Comparison of ENCODE assay signal across 14 cellular contexts in the genomic region with DNA sequence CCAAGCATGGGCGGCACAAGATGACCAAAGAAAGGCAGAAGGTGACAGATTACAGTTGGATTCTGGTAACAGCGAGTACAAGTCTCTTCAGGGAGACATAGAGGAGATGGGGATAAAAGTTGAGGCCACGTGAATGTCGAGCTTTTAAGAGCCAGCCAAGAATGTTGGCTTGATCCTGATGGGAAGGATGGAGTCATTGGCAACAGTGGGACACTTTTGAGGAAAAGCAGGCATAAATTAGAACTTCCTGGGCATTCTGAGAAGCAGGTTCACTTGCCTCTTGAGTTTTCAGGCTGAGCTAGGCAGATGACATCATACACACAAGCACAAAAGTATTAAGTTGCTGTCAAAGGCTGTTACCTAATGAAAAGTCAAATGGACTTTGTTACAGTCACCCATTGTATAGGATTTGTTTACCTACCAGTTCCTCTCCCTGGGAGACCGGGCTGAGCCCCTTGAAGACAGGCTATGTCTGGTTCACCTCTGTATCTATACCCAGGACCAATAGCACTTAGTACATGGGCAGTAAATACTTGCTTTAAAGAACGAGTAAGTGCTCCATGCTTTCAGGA. TPM values are rescaled to one million over a fixed set of nuclear protein-coding genes. Genes with fewer than 3 reads are reported as not detected.
DNase-seq lines count a peak whose midpoint lies in the region; ATAC-seq and TF ChIP-seq lines count a peak whose summit lies in the region.
"Had no signal": no experiment of that assay in that cellular context is flagged by ENCODE, and none has a peak within 500 bp of the region (broad histone marks: within the 10 kb centered on the region; RNA-seq: fewer than 3 reads in every experiment).

No MANE protein-coding gene starts in this region.

- H4K20me1 ChIP-seq in osteoblast (ENCODE audit: insufficient read depth, low read length), result peaks cover 74% of the 10 kb centered on the region

- no peaks in the 10 kb centered on the region for H3K9me3 ChIP-seq in iPS-18a (ENCODE audit: control insufficient read depth, low read depth, low read length)
- H3K9me3 ChIP-seq in thoracic aorta, result no peaks in the 10 kb centered on the region
- no peaks in the 10 kb centered on the region for H3K9me3 ChIP-seq in tibial artery
- H3K9me3 ChIP-seq in osteoblast (ENCODE audit: low read depth, low read length), result no peaks in the 10 kb centered on the region

- H3K79me2 ChIP-seq in osteoblast (ENCODE audit: insufficient read depth, low read length), result peaks cover 85% of the 10 kb centered on the region

- TF ChIP-seq CTCF in thoracic aorta (IDR thresholded peaks at IDR 0.05), result no peak
- no peak for TF ChIP-seq CTCF in tibial artery (IDR thresholded peaks at IDR 0.05)
- no peak for TF ChIP-seq CTCF in osteoblast (IDR thresholded peaks at IDR 0.05; ENCODE audit: extremely low read depth, low read depth, low read length)

- H2AFZ ChIP-seq in osteoblast (ENCODE audit: low read length), result no peak overlapping the region

- ATAC-seq in activated naive CD8-positive, alpha-beta T cell treated with anti-CD3 and anti-CD28 coated beads, Interleukin-2, amount 10 ng/mL, durations not matched to agents 7 days and 5 days (ENCODE audit: low read depth), result no peak
- ATAC-seq in thoracic aorta (ENCODE audit: insufficient number of reproducible peaks, low FRiP score, low read depth), result no peak
- ATAC-seq: PC-3 had no signal

- H3K4me1 ChIP-seq in iPS-18a (ENCODE audit: control insufficient read depth, low read depth, low read length), result peaks cover 43% of the 10 kb centered on the region
- H3K4me1 ChIP-seq in thoracic aorta (ENCODE audit: control insufficient read depth in 1 of 2, low read depth in 2 of 2), result peaks cover 28 to 86% of the 10 kb centered on the region in 2 donors
- H3K4me1 ChIP-seq in tibial artery, result peaks cover 0 to 40% (median 23%) of the 10 kb centered on the region in 4 donors
- H3K4me1 ChIP-seq in osteoblast (ENCODE audit: insufficient read depth, low read length), result peaks cover 5% of the 10 kb centered on the region

- H3K9me3 Mint-ChIP-seq in activated naive CD4-positive, alpha-beta T cell treated with anti-CD3 and anti-CD28 coated beads, Interleukin-2, amount 50 U/mL, for 24 hours, result no peaks in the 10 kb centered on the region
- no peaks in the 10 kb centered on the region for H3K9me3 Mint-ChIP-seq in activated naive CD8-positive, alpha-beta T cell treated with anti-CD3 and anti-CD28 coated beads, Interleukin-2, amount 10 ng/mL, durations not matched to agents 7 days and 5 days

- H3K4me3 ChIP-seq in iPS-18a (ENCODE audit: low read length), result no peak overlapping the region
- H3K4me3 ChIP-seq in thoracic aorta, result no peak overlapping the region
- no peak overlapping the region for H3K4me3 ChIP-seq in tibial artery
- no peak overlapping the region for H3K4me3 ChIP-seq in osteoblast (ENCODE audit: insufficient read depth, low read length)
- H3K4me3 ChIP-seq: cardiac muscle cell had no signal

- H3K36me3 ChIP-seq in iPS-18a (ENCODE audit: control insufficient read depth, low read depth, low read length) (no peaks in the 10 kb centered on the region), thoracic aorta (no peaks in the 10 kb centered on the region), tibial artery (no peaks in the 10 kb centered on the region), osteoblast (ENCODE audit: insufficient read depth, low read length) (peaks cover 2% of the 10 kb centered on the region)
- H3K36me3 ChIP-seq: cardiac muscle cell had no signal

- H3K36me3 Mint-ChIP-seq in activated naive CD4-positive, alpha-beta T cell treated with anti-CD3 and anti-CD28 coated beads, Interleukin-2, amount 50 U/mL, for 24 hours, result no peaks in the 10 kb centered on the region
- peaks cover 25% of the 10 kb centered on the region for H3K36me3 Mint-ChIP-seq in activated naive CD8-positive, alpha-beta T cell treated with anti-CD3 and anti-CD28 coated beads, Interleukin-2, amount 10 ng/mL, durations not matched to agents 7 days and 5 days

- peaks cover 89% of the 10 kb centered on the region for H3K4me1 Mint-ChIP-seq in activated naive CD4-positive, alpha-beta T cell treated with anti-CD3 and anti-CD28 coated beads, Interleukin-2, amount 50 U/mL, for 24 hours
- H3K4me1 Mint-ChIP-seq in activated naive CD8-positive, alpha-beta T cell treated with anti-CD3 and anti-CD28 coated beads, Interleukin-2, amount 10 ng/mL, durations not matched to agents 7 days and 5 days, result peaks cover 56% of the 10 kb centered on the region

- intact Hi-C loops in tibial artery (cut with DNase I; ENCODE audit: low total_unique reads), result no loop called here

- peak overlapping the region; percentile 81 for H3K27ac Mint-ChIP-seq in activated naive CD4-positive, alpha-beta T cell treated with anti-CD3 and anti-CD28 coated beads, Interleukin-2, amount 50 U/mL, for 24 hours
- peak overlapping the region; percentile 52 for H3K27ac Mint-ChIP-seq in activated naive CD8-positive, alpha-beta T cell treated with anti-CD3 and anti-CD28 coated beads, Interleukin-2, amount 10 ng/mL, durations not matched to agents 7 days and 5 days

- POLR2A ChIA-PET in activated naive CD8-positive, alpha-beta T cell treated with anti-CD3 and anti-CD28 coated beads, Interleukin-2, amount 10 ng/mL, durations not matched to agents 7 days and 5 days (lab: Charles Lee), result interaction anchor here (0.6 kb wide), 1 partner anchor 70 kb away, joined by 4 read pairs; no protein-coding TSS in a partner anchor

- H3K4me3 Mint-ChIP-seq in activated naive CD4-positive, alpha-beta T cell treated with anti-CD3 and anti-CD28 coated beads, Interleukin-2, amount 50 U/mL, for 24 hours, result peak overlapping the region; percentile 32
- peak overlapping the region; percentile 37 for H3K4me3 Mint-ChIP-seq in activated naive CD8-positive, alpha-beta T cell treated with anti-CD3 and anti-CD28 coated beads, Interleukin-2, amount 10 ng/mL, durations not matched to agents 7 days and 5 days

- H3K4me2 ChIP-seq in osteoblast (ENCODE audit: insufficient read depth, low read length), result no peak overlapping the region

- no peaks in the 10 kb centered on the region for H3K27me3 Mint-ChIP-seq in activated naive CD4-positive, alpha-beta T cell treated with anti-CD3 and anti-CD28 coated beads, Interleukin-2, amount 50 U/mL, for 24 hours
- no peaks in the 10 kb centered on the region for H3K27me3 Mint-ChIP-seq in activated naive CD8-positive, alpha-beta T cell treated with anti-CD3 and anti-CD28 coated beads, Interleukin-2, amount 10 ng/mL, durations not matched to agents 7 days and 5 days

- H3K27ac ChIP-seq in iPS-18a (ENCODE audit: low read length) (peak overlapping the region; percentile 10), thoracic aorta (peak overlapping the region; percentile 61 to 81), tibial artery (no peak overlapping the region), osteoblast (ENCODE audit: low read depth, low read length) (no peak overlapping the region)
- H3K27ac ChIP-seq: cardiac muscle cell had no signal

- H3K9ac ChIP-seq in iPS-18a (ENCODE audit: low read length), result no peak overlapping the region

- DNase-seq in activated naive CD4-positive, alpha-beta T cell treated with Interleukin-2 at 50 U/mL for 16 hours, result no peak
- no peak for DNase-seq in activated naive CD8-positive, alpha-beta T cell treated with anti-CD3 and anti-CD28 coated beads, Interleukin-2, amount 10 ng/mL, durations not matched to agents 7 days and 5 days
- DNase-seq in thoracic aorta (ENCODE audit: low spot score) (no peak), tibial artery (no peak), 8988T (no peak), osteoblast (ENCODE audit: insufficient read length, low spot score, missing footprints) (no peak)
- DNase-seq: GDM1, islet precursor cell, NCI-H345, PC-3, T-helper 9 cell had no signal

- no peaks in the 10 kb centered on the region for H3K27me3 ChIP-seq in iPS-18a (ENCODE audit: control insufficient read depth, insufficient read depth, low read length)
- H3K27me3 ChIP-seq in thoracic aorta (replicated peaks; ENCODE audit: insufficient read depth), result no peaks in the 10 kb centered on the region
- H3K27me3 ChIP-seq in tibial artery, result no peaks in the 10 kb centered on the region
- H3K27me3 ChIP-seq in osteoblast (ENCODE audit: insufficient read depth, low read length), result no peaks in the 10 kb centered on the region
- H3K27me3 ChIP-seq: cardiac muscle cell had no signal

RNA-seq across cellular contexts. Expression of a gene that starts 41.1 kb away (rescaled TPM):
- total RNA-seq in activated naive CD8-positive, alpha-beta T cell treated with anti-CD3 and anti-CD28 coated beads, Interleukin-2, amount 10 ng/mL, durations not matched to agents 7 days and 5 days, result 10 to 100 TPM; 89.6 to 91.4 TPM
- total RNA-seq in thoracic aorta (10 to 100 TPM; 58.5 to 98.0 TPM), osteoblast (26.4 and 33.9 TPM in 2 replicates)

Comparison
In these comparisons a context has a peak if more than half of its experiments do, and no peak if none do; other contexts are left out.
1. H3K27ac ChIP-seq: peak in iPS-18a (single experiment) and thoracic aorta (2 of 2); none in tibial artery (0 of 2) and osteoblast (single experiment).